In genomic region chr1:36165145-36165544, GRCh38 we compare ENCODE assay signal across 1 cellular context.
TF ChIP-seq lines count a peak whose summit lies in the region.

No MANE protein-coding gene starts in this region.

TF ChIP-seq in SK-N-SH, 30 proteins besides CTCF, POLR2A, EP300 and RAD21:
- TF ChIP-seq RCOR1 (IDR thresholded peaks at IDR 0.05; ENCODE audit: low read length) (no peak), GATA2 (CRISPR knock-in tag; IDR thresholded peaks at IDR 0.05) (no peak), RFX5 (IDR thresholded peaks at IDR 0.05; ENCODE audit: low read length) (no peak), JUND (IDR thresholded peaks at IDR 0.05) (no peak), YY1 (IDR thresholded peaks at IDR 0.05; ENCODE audit: low read depth) (no peak), MEF2A (IDR thresholded peaks at IDR 0.05; ENCODE audit: borderline replicate concordance, low read depth) (no peak)
- TF ChIP-seq, protein P1, sequence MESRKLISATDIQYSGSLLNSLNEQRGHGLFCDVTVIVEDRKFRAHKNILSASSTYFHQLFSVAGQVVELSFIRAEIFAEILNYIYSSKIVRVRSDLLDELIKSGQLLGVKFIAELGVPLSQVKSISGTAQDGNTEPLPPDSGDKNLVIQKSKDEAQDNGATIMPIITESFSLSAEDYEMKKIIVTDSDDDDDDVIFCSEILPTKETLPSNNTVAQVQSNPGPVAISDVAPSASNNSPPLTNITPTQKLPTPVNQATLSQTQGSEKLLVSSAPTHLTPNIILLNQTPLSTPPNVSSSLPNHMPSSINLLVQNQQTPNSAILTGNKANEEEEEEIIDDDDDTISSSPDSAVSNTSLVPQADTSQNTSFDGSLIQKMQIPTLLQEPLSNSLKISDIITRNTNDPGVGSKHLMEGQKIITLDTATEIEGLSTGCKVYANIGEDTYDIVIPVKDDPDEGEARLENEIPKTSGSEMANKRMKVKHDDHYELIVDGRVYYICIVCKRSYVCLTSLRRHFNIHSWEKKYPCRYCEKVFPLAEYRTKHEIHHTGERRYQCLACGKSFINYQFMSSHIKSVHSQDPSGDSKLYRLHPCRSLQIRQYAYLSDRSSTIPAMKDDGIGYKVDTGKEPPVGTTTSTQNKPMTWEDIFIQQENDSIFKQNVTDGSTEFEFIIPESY (IDR thresholded peaks at IDR 0.05; ENCODE audit: borderline replicate concordance, low read depth) = no peak
- TF ChIP-seq, protein P2, sequence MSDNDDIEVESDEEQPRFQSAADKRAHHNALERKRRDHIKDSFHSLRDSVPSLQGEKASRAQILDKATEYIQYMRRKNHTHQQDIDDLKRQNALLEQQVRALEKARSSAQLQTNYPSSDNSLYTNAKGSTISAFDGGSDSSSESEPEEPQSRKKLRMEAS (IDR thresholded peaks at IDR 0.05; ENCODE audit: low read depth) = no peak
